ENCODE assay signal across 15 cellular contexts in the genomic region with DNA sequence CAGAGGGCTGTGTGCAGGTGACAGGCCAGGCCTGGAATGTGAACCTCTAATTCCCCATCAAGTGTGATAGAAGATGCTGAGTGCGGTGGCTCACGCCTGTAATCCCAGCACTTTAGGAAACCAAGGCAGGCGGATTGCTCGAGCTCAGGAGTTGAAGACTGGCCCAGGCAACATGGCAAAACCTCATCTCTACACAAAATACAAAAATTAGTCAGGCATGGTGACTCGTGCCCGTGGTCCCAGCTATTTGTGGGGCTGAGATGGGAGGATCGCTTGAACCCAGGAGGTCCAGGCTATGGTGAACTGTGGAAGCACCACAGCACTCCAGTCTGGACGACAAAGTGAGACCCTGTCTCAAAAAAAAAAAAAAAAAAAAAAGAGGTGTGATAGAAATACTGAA.
"Had no signal": no experiment of that assay in that cellular context is flagged by ENCODE, and none has a peak within 500 bp of the region (broad histone marks: within the 10 kb centered on the region; RNA-seq: fewer than 3 reads in every experiment).

No MANE protein-coding gene starts in this region.

- H3K4me3 ChIP-seq: colonic mucosa, gastrocnemius medialis, heart left ventricle, left lung had no signal

- H3K36me3 Mint-ChIP-seq: type B pancreatic cell had no signal

- H3K4me1 ChIP-seq: colonic mucosa had no signal

- H3K27me3 Mint-ChIP-seq: activated T-helper 17 cell treated with anti-CD3 and anti-CD28 coated beads, Interleukin-2, amount 50 U/mL, for 72 hours; stimulated activated naive CD8-positive, alpha-beta T cell treated with anti-CD3 and anti-CD28 coated beads, Interleukin-15, Interleukin-2, amounts not matched to agents 100 ng/mL and 50 ng/mL, for 24 hours; type B pancreatic cell had no signal

- H3K27ac Mint-ChIP-seq: activated T-helper 17 cell treated with anti-CD3 and anti-CD28 coated beads, Interleukin-2, amount 50 U/mL, for 72 hours; stimulated activated naive CD8-positive, alpha-beta T cell treated with anti-CD3 and anti-CD28 coated beads, Interleukin-15, Interleukin-2, amounts not matched to agents 100 ng/mL and 50 ng/mL, for 24 hours; T-helper 2 cell treated with Interferon-gamma antibody and Interleukin-4, amounts not matched to agents 5 μg/mL and 100 μg/mL, for 36 hours; type B pancreatic cell had no signal

- DNase-seq: activated CD8-positive, alpha-beta memory T cell treated with anti-CD3 and anti-CD28 coated beads, Interleukin-2, amount 50 U/mL, for 4 hours; activated naive CD4-positive, alpha-beta T cell treated with Interleukin-2 at 50 U/mL for 16 hours; brain microvascular endothelial cell; colonic mucosa; gastrocnemius medialis; heart left ventricle; left lung; occipital lobe; retina; stimulated activated CD4-positive, alpha-beta T cell treated with anti-CD3 and anti-CD28 coated beads, Interleukin-1b, Interleukin-23, amount 100 ng/mL, for 48 hours had no signal

- H3K36me3 ChIP-seq: brain microvascular endothelial cell, colonic mucosa, gastrocnemius medialis, heart left ventricle, left lung had no signal

- H3K4me1 Mint-ChIP-seq: activated T-helper 17 cell treated with anti-CD3 and anti-CD28 coated beads, Interleukin-2, amount 50 U/mL, for 72 hours; central memory CD8-positive, alpha-beta T cell had no signal

- ATAC-seq: activated T-helper 17 cell treated with anti-CD3 and anti-CD28 coated beads, Interleukin-2, amount 50 U/mL, for 72 hours; gastrocnemius medialis; heart left ventricle; left lung had no signal

- H3K27me3 ChIP-seq: brain microvascular endothelial cell, colonic mucosa, gastrocnemius medialis, heart left ventricle, left lung had no signal

- H3K9me3 Mint-ChIP-seq: activated T-helper 17 cell treated with anti-CD3 and anti-CD28 coated beads, Interleukin-2, amount 50 U/mL, for 72 hours; central memory CD8-positive, alpha-beta T cell; stimulated activated naive CD8-positive, alpha-beta T cell treated with anti-CD3 and anti-CD28 coated beads, Interleukin-15, Interleukin-2, amounts not matched to agents 100 ng/mL and 50 ng/mL, for 24 hours; T-helper 2 cell treated with Interferon-gamma antibody and Interleukin-4, amounts not matched to agents 5 μg/mL and 100 μg/mL, for 36 hours; type B pancreatic cell had no signal

- H3K27ac ChIP-seq: brain microvascular endothelial cell, colonic mucosa, gastrocnemius medialis, heart left ventricle, left lung had no signal

- H3K4me3 Mint-ChIP-seq: activated T-helper 17 cell treated with anti-CD3 and anti-CD28 coated beads, Interleukin-2, amount 50 U/mL, for 72 hours; central memory CD8-positive, alpha-beta T cell; stimulated activated naive CD8-positive, alpha-beta T cell treated with anti-CD3 and anti-CD28 coated beads, Interleukin-15, Interleukin-2, amounts not matched to agents 100 ng/mL and 50 ng/mL, for 24 hours; T-helper 2 cell treated with Interferon-gamma antibody and Interleukin-4, amounts not matched to agents 5 μg/mL and 100 μg/mL, for 36 hours; type B pancreatic cell had no signal

- H3K9me3 ChIP-seq: colonic mucosa, gastrocnemius medialis, heart left ventricle, left lung had no signal
